Comparison of ENCODE assay signal across 1 cellular context in genomic region chr4:12499693-12500092, GRCh38.
A peak's percentile ranks its signal among the peaks of the same experiment; 100 is the strongest.
TF ChIP-seq lines count a peak whose summit lies in the region.

No MANE protein-coding gene starts in this region.

TF ChIP-seq in HepG2, 621 proteins besides CTCF, POLR2A, EP300 and RAD21 (continued from another document and continues in another):
- TF ChIP-seq ZBTB39 (CRISPR knock-in tag; IDR thresholded peaks at IDR 0.05) (no peak), ZNF331 (CRISPR knock-in tag; IDR thresholded peaks at IDR 0.05) (peak; percentile 83), NCOA2 (CRISPR knock-in tag; IDR thresholded peaks at IDR 0.05) (peak; percentile 93), CSRNP2 (CRISPR knock-in tag; conservative IDR thresholded peaks at IDR 0.05; ENCODE audit: low read depth) (no peak), MEIS2 (CRISPR knock-in tag; IDR thresholded peaks at IDR 0.05) (no peak), ZNF205 (CRISPR knock-in tag; IDR thresholded peaks at IDR 0.05) (peak; percentile 44; the same call in 1 of the 2 replicates), HMGXB4 (CRISPR knock-in tag; IDR thresholded peaks at IDR 0.05; ENCODE audit: borderline replicate concordance in 1 of 2, low read depth in 1 of 2) (no peak), CENPX (CRISPR knock-in tag; IDR thresholded peaks at IDR 0.05) (no peak), ZFP36 (IDR thresholded peaks at IDR 0.05; ENCODE audit: borderline replicate concordance, low read depth, low read length, partially characterized antibody) (no peak), GRHL1 (CRISPR knock-in tag; conservative IDR thresholded peaks at IDR 0.05) (no peak), NPAS2 (CRISPR knock-in tag; IDR thresholded peaks at IDR 0.05; ENCODE audit: borderline replicate concordance) (no peak), ISL2 (CRISPR knock-in tag; IDR thresholded peaks at IDR 0.05) (peak; percentile 93), IRX3 (CRISPR knock-in tag; IDR thresholded peaks at IDR 0.05; ENCODE audit: borderline replicate concordance, low read depth) (no peak), ZNF367 (CRISPR knock-in tag; IDR thresholded peaks at IDR 0.05; ENCODE audit: borderline replicate concordance) (no peak), SIN3A (IDR thresholded peaks at IDR 0.05; ENCODE audit: borderline replicate concordance, low read depth, low read length) (no peak), SNAPC5 (CRISPR knock-in tag; IDR thresholded peaks at IDR 0.05; ENCODE audit: borderline replicate concordance) (no peak), PBX2 (CRISPR knock-in tag; IDR thresholded peaks at IDR 0.05) (no peak), ZBTB26 (CRISPR knock-in tag; IDR thresholded peaks at IDR 0.05; ENCODE audit: borderline replicate concordance) (peak; percentile 93), CEBPB (IDR thresholded peaks at IDR 0.05; ENCODE audit: borderline replicate concordance, low read depth, low read length) (no peak), TFE3 (CRISPR knock-in tag; IDR thresholded peaks at IDR 0.05) (peak; percentile 60; the same call in 1 of the 2 replicates), DNMT3B (CRISPR knock-in tag; conservative IDR thresholded peaks at IDR 0.05) (no peak), ZSCAN29 (CRISPR knock-in tag; conservative IDR thresholded peaks at IDR 0.05) (0 out of 2 replicates have a peak, but pooled peaks have one; percentile 20), CHCHD3 (CRISPR knock-in tag; IDR thresholded peaks at IDR 0.05) (no peak), ZNF644 (CRISPR knock-in tag; IDR thresholded peaks at IDR 0.05; ENCODE audit: low read depth) (peak; percentile 69; the same call in 1 of the 2 replicates), ZNF136 (CRISPR knock-in tag; IDR thresholded peaks at IDR 0.05; ENCODE audit: low read depth) (no peak), TFDP1 (CRISPR knock-in tag; IDR thresholded peaks at IDR 0.05; ENCODE audit: borderline replicate concordance) (peak; percentile 70; the same call in 1 of the 2 replicates), TCF12 (IDR thresholded peaks at IDR 0.05) (no peak), TCF12 (CRISPR knock-in tag; IDR thresholded peaks at IDR 0.05) (peak; percentile 61; the same call in 1 of the 2 replicates), ZNF407 (CRISPR knock-in tag; IDR thresholded peaks at IDR 0.05; ENCODE audit: not compliant biosample characterization) (no peak), ATF6 (CRISPR knock-in tag; conservative IDR thresholded peaks at IDR 0.05) (no peak), TBL1XR1 (IDR thresholded peaks at IDR 0.05; ENCODE audit: borderline replicate concordance, low read length, partially characterized antibody) (peak; percentile 84), SMYD3 (CRISPR knock-in tag; IDR thresholded peaks at IDR 0.05) (no peak)
